Comparison of ENCODE assay signal across 6 cellular contexts in genomic region chr17:7046127-7046724, GRCh38. TPM values are rescaled to one million over a fixed set of nuclear protein-coding genes. Genes with fewer than 3 reads are reported as not detected.
DNase-seq lines count a peak whose midpoint lies in the region; ATAC-seq, FAIRE-seq and TF ChIP-seq lines count a peak whose summit lies in the region.

No MANE protein-coding gene starts in this region.

- H3K9me3 ChIP-seq in A673 (ENCODE audit: low read depth, low read length, poor library complexity, severe bottlenecking): no peaks in the 10 kb centered on the region

- no peaks in the 10 kb centered on the region for H3K36me3 ChIP-seq in A673 (ENCODE audit: insufficient read depth, low read length, poor library complexity, severe bottlenecking)

- no peak for FAIRE-seq in D721Med (lab: Jason Lieb, UNC)

- POLR2A ChIA-PET in A673 (lab: Charles Lee; ENCODE audit: low non-redundant PET): no interaction called here

- intact Hi-C loops in A673 (cut with micrococcal nuclease; ENCODE audit: unreplicated experiment): loop anchor here (2.0 to 10.0 kb wide), 3 partner anchors 251 to 639 kb away; partner anchors contain the start of genes TP53 and WRAP53

- H3K27ac ChIP-seq in A673 (ENCODE audit: low read depth, low read length, poor library complexity, severe bottlenecking): no peak overlapping the region

- DNase-seq in A673 (ENCODE audit: low spot score): no peak
- DNase-seq in NCI-H345 (lab: John Stamatoyannopoulos, UW): peak; percentile 72
- DNase-seq in effector CD4-positive, alpha-beta T cell: peak; percentile 20
- peak; percentile 77 for DNase-seq in retina
- no peak for DNase-seq in D721Med (ENCODE audit: insufficient read length, low spot score)

- peak overlapping the region; percentile 9 for H3K4me3 ChIP-seq in A673 (ENCODE audit: low read depth, low read length, poor library complexity, severe bottlenecking)

- H3K27me3 ChIP-seq in A673 (replicated peaks; ENCODE audit: insufficient read depth, low read depth, low read length, poor library complexity): no peaks in the 10 kb centered on the region

- TF ChIP-seq CTCF in A673 (conservative IDR thresholded peaks at IDR 0.05; ENCODE audit: low read depth, low read length): no peak
- no peak for TF ChIP-seq CTCF in D721Med (IDR thresholded peaks at IDR 0.05; ENCODE audit: insufficient read depth, missing control alignments)

- peaks cover 20% of the 10 kb centered on the region for H3K4me1 ChIP-seq in A673 (ENCODE audit: insufficient read depth, low read length, poor library complexity, severe bottlenecking)

- CTCF ChIA-PET in A673 (lab: Charles Lee): interaction anchor here (0.6 to 2.1 kb wide), 15 partner anchors 8 to 543 kb away, joined by 3 to 19 read pairs (median 4); partner anchors contain the start of gene SLC16A13

- no TSS peak for BruUV-seq in A673 (replicated peaks; lab: Mats Ljungman, UMichigan)

- ATAC-seq in HG03097 (IDR thresholded peaks at IDR 0.05; ENCODE audit: low FRiP score, unreplicated experiment): no peak

RNA-seq across cellular contexts. Expression of gene SLC16A11, which starts 2.3 kb away (rescaled TPM):
- total RNA-seq in A673 (2021): 0.47 and 1.3 TPM in 2 replicates

RNA-seq across cellular contexts. Expression of gene SLC16A13, which starts 10.4 kb away (rescaled TPM):
- 11.7 and 15.5 TPM in 2 replicates for total RNA-seq in A673 (2021)

RNA-seq across cellular contexts. Expression of gene BCL6B, which starts 23.4 kb away (rescaled TPM):
- 0.44 and 0.58 TPM in 2 replicates for total RNA-seq in A673 (2021)

RNA-seq across cellular contexts. Expression of gene RNASEK, which starts 33.8 kb away (rescaled TPM):
- 246 and 258 TPM in 2 replicates for total RNA-seq in A673 (2021)

RNA-seq across cellular contexts. Expression of gene CLEC10A, which starts 33.8 kb away (rescaled TPM):
- not detected in 2 replicates for total RNA-seq in A673 (2021)

Comparison
In these comparisons a context has a peak if more than half of its experiments do, and no peak if none do; other contexts are left out.
1. DNase-seq: peak in NCI-H345 (single experiment), effector CD4-positive, alpha-beta T cell (single experiment) and retina (single experiment); none in A673 (single experiment) and D721Med (single experiment).